Comparison of ENCODE assay signal across 12 cellular contexts in genomic region chr20:31567380-31567720, GRCh38. TPM values are rescaled to one million over a fixed set of nuclear protein-coding genes. Genes with fewer than 3 reads are reported as not detected.
DNase-seq lines count a peak whose midpoint lies in the region; ATAC-seq and TF ChIP-seq lines count a peak whose summit lies in the region.
"Had no signal": no experiment of that assay in that cellular context is flagged by ENCODE, and none has a peak within 500 bp of the region (broad histone marks: within the 10 kb centered on the region; RNA-seq: fewer than 3 reads in every experiment).

No MANE protein-coding gene starts in this region.

- H2BK12ac ChIP-seq in neuronal stem cell (ENCODE audit: low read length), result no peak overlapping the region

- H3K27me3 ChIP-seq in SK-N-SH (ENCODE audit: insufficient read depth) (no peaks in the 10 kb centered on the region), KMS-11 (ENCODE audit: insufficient read depth, low read depth) (no peaks in the 10 kb centered on the region), colonic mucosa (no peaks in the 10 kb centered on the region), neuronal stem cell (ENCODE audit: control insufficient read depth in 3 of 3, insufficient read depth in 3 of 3, low read depth in 1 of 3, low read length in 3 of 3) (no peaks in the 10 kb centered on the region)

- no peaks in the 10 kb centered on the region for H4K20me1 ChIP-seq in SK-N-SH (ENCODE audit: insufficient read depth)
- H4K20me1 ChIP-seq in KMS-11 (ENCODE audit: insufficient read depth), result no peaks in the 10 kb centered on the region

- no peak for TF ChIP-seq CTCF in SK-N-SH (IDR thresholded peaks at IDR 0.05)
- peak; percentile 34; the same call in 1 of the 2 replicates for TF ChIP-seq CTCF in KMS-11 (conservative IDR thresholded peaks at IDR 0.05; ENCODE audit: low read depth, low read length)
- no peak for TF ChIP-seq CTCF in colonic mucosa (IDR thresholded peaks at IDR 0.05)

- no peak overlapping the region for H4K8ac ChIP-seq in neuronal stem cell (ENCODE audit: low read depth, low read length)

- H3K4me2 ChIP-seq in SK-N-SH (peak overlapping the region; percentile 15; the same call in 1 of the 2 replicates), KMS-11 (peak overlapping the region; percentile 58), neuronal stem cell (ENCODE audit: insufficient read depth, low read length, poor library complexity, severe bottlenecking) (no peak overlapping the region)

- H3K79me1 ChIP-seq in neuronal stem cell (ENCODE audit: low read depth, low read length), result no peaks in the 10 kb centered on the region

- H3K9me2 ChIP-seq in SK-N-SH, result no peaks in the 10 kb centered on the region

- TF ChIP-seq RAD21 in SK-N-SH (IDR thresholded peaks at IDR 0.05; ENCODE audit: low read length), result no peak

- H3K9ac ChIP-seq in SK-N-SH, result no peak overlapping the region
- peak overlapping the region; percentile 22; the same call in 1 of the 2 replicates for H3K9ac ChIP-seq in KMS-11
- H3K9ac ChIP-seq in colonic mucosa (ENCODE audit: low read depth in 2 of 2, low read length in 2 of 2), result peak overlapping the region in 1 of 2 donors; percentile 67
- no peak overlapping the region for H3K9ac ChIP-seq in neuronal stem cell (ENCODE audit: low read depth, low read length, poor library complexity)

- no peak for TF ChIP-seq EP300 in SK-N-SH (IDR thresholded peaks at IDR 0.05; ENCODE audit: borderline replicate concordance in 1 of 2, low read depth in 1 of 2, low read length in 1 of 2)

- peak overlapping the region; percentile 25 for H3K14ac ChIP-seq in neuronal stem cell (ENCODE audit: low read length)

- H3K23ac ChIP-seq in neuronal stem cell (ENCODE audit: low read depth, low read length, poor library complexity), result no peak overlapping the region

- no peak for DNase-seq in SK-N-SH
- no peak for DNase-seq in colonic mucosa
- DNase-seq in neuronal stem cell (ENCODE audit: low spot score), result no peak
- DNase-seq in dedifferentiated amniotic fluid mesenchymal stem cell (ENCODE audit: extremely low spot score), result no peak
- DNase-seq in NOMO-1 treated with DMSO at 0.1 percent for 48 hours (lab: John Stamatoyannopoulos, UW; ENCODE audit: unreplicated experiment), result no peak
- no peak for DNase-seq in G401 (ENCODE audit: low spot score)
- DNase-seq: activated CD4-positive, alpha-beta T cell treated with anti-CD3 and anti-CD28 coated beads, Interleukin-2, amount 50 U/mL, for 48 hours; amniotic stem cell; NK-92 treated with Interleukin-12 subunit alpha and Interleukin-12 subunit beta, amount 100 ng/mL, for 24 hours had no signal

- H3K79me2 ChIP-seq in SK-N-SH (ENCODE audit: insufficient read depth), result peaks cover 9% of the 10 kb centered on the region; the same call in 1 of the 2 replicates
- H3K79me2 ChIP-seq in KMS-11 (ENCODE audit: insufficient read depth, low read depth), result no peaks in the 10 kb centered on the region

- H3K4me1 ChIP-seq in SK-N-SH (ENCODE audit: control insufficient read depth in 1 of 2, insufficient read depth in 2 of 2, low read depth in 1 of 2, low read length in 1 of 2), result peaks cover 39 to 59% of the 10 kb centered on the region in 2 experiments
- H3K4me1 ChIP-seq in KMS-11 (ENCODE audit: low read depth, poor library complexity, severe bottlenecking), result peaks cover 100% of the 10 kb centered on the region
- peaks cover 5% of the 10 kb centered on the region for H3K4me1 ChIP-seq in colonic mucosa
- peaks cover 2 to 3% of the 10 kb centered on the region in 2 donors for H3K4me1 ChIP-seq in neuronal stem cell (ENCODE audit: control insufficient read depth in 2 of 2, insufficient read depth in 1 of 2, low read depth in 1 of 2, low read length in 2 of 2)

- CTCF ChIA-PET in SK-N-SH (lab: Yijun Ruan, JAX), result interaction anchor here (1.1 to 31.0 kb wide), 6 partner anchors 10 to 156 kb away, joined by 3 to 1802 read pairs (median 22); partner anchors contain the start of genes BCL2L1 and ID1

- H3F3A ChIP-seq in SK-N-SH (replicated peaks; ENCODE audit: insufficient read depth), result peaks cover 57% of the 10 kb centered on the region

- H2AK5ac ChIP-seq in neuronal stem cell (ENCODE audit: low read depth, low read length), result no peak overlapping the region

- peaks cover 23 to 31% of the 10 kb centered on the region in 2 experiments for H3K36me3 ChIP-seq in SK-N-SH (replicated peaks in 1 of 2; ENCODE audit: control insufficient read depth in 1 of 2, insufficient read depth in 2 of 2, low read length in 1 of 2)
- no peaks in the 10 kb centered on the region for H3K36me3 ChIP-seq in KMS-11 (ENCODE audit: insufficient read depth)
- peaks cover 8% of the 10 kb centered on the region for H3K36me3 ChIP-seq in colonic mucosa
- H3K36me3 ChIP-seq in neuronal stem cell (replicated peaks in 1 of 2; ENCODE audit: control insufficient read depth in 2 of 2, insufficient read depth in 2 of 2, low read length in 2 of 2), result peaks cover 28 to 65% of the 10 kb centered on the region in 2 donors

- no peak overlapping the region for H3K4ac ChIP-seq in neuronal stem cell (ENCODE audit: low read length)

- no peak overlapping the region for H3K18ac ChIP-seq in neuronal stem cell (ENCODE audit: low read length)

- no peak overlapping the region for H2BK120ac ChIP-seq in neuronal stem cell (ENCODE audit: low read depth, low read length)

- peak overlapping the region; percentile 93 to 99 for H3K27ac ChIP-seq in SK-N-SH (ENCODE audit: low read depth in 2 of 2, low read length in 1 of 2)
- peak overlapping the region; percentile 88 for H3K27ac ChIP-seq in KMS-11
- peak overlapping the region; percentile 47 for H3K27ac ChIP-seq in colonic mucosa
- H3K27ac ChIP-seq in neuronal stem cell (replicated peaks; ENCODE audit: low read length), result no peak overlapping the region

- H3K4me3 ChIP-seq in SK-N-SH (ENCODE audit: low read depth in 2 of 2, low read length in 1 of 2) (no peak overlapping the region), KMS-11 (IDR thresholded peaks at IDR 0.05; ENCODE audit: insufficient read depth, low read depth, low read length) (no peak overlapping the region), colonic mucosa (no peak overlapping the region), neuronal stem cell (ENCODE audit: low read length in 2 of 2) (no peak overlapping the region)

- POLR2A ChIA-PET in SK-N-SH (lab: Yijun Ruan, JAX), result interaction anchor here (0.6 to 8.9 kb wide), 5 partner anchors 11 to 172 kb away, joined by 3 to 181 read pairs (median 8); partner anchors contain the start of genes ID1 and TPX2

- no peak overlapping the region for H2BK15ac ChIP-seq in neuronal stem cell (ENCODE audit: low read length)

- intact Hi-C loops in colonic mucosa (cut with DNase I), result loop anchor here (10.0 kb wide), 1 partner anchor 157 kb away; the partner anchor contains the start of gene BCL2L1

- H3K9me3 ChIP-seq in SK-N-SH, result no peaks in the 10 kb centered on the region
- H3K9me3 ChIP-seq in colonic mucosa, result no peaks in the 10 kb centered on the region
- H3K9me3 ChIP-seq in neuronal stem cell (replicated peaks in 1 of 2; ENCODE audit: control insufficient read depth in 2 of 2, insufficient read depth in 1 of 2, low read depth in 1 of 2, low read length in 2 of 2), result no peaks in the 10 kb centered on the region

- no peak for ATAC-seq in SK-N-SH treated with all-trans-retinoic acid at 6 μM for 48 hours
- ATAC-seq: right cardiac atrium had no signal

- peak overlapping the region; percentile 49 for H2BK5ac ChIP-seq in neuronal stem cell (ENCODE audit: low read length)

- no peak overlapping the region for H4K91ac ChIP-seq in neuronal stem cell (ENCODE audit: low read depth, low read length, poor library complexity)

- in situ Hi-C loops in G401 (cut with HindIII; ENCODE audit: low sequenced_read_pairs), result no loop called here

- H2AFZ ChIP-seq in SK-N-SH (ENCODE audit: low read depth) (no peak overlapping the region), KMS-11 (ENCODE audit: low read depth) (no peak overlapping the region), neuronal stem cell (ENCODE audit: low read length) (no peak overlapping the region)

TF ChIP-seq in SK-N-SH, 30 proteins besides CTCF, POLR2A, EP300 and RAD21 (continues in another document):
- TF ChIP-seq TEAD4 (IDR thresholded peaks at IDR 0.05; ENCODE audit: borderline replicate concordance, insufficient read depth) (no peak), TCF12 (IDR thresholded peaks at IDR 0.05) (no peak), GATA2 (CRISPR knock-in tag; IDR thresholded peaks at IDR 0.05) (no peak), TAF1 (IDR thresholded peaks at IDR 0.05; ENCODE audit: borderline replicate concordance, low read depth, low read length) (no peak), GABPA (IDR thresholded peaks at IDR 0.05; ENCODE audit: low read depth) (no peak), EZH2phosphoT487 (IDR thresholded peaks at IDR 0.05; ENCODE audit: borderline replicate concordance, low read depth) (no peak), MEF2A (IDR thresholded peaks at IDR 0.05; ENCODE audit: borderline replicate concordance, low read depth) (no peak), MXI1 (IDR thresholded peaks at IDR 0.05; ENCODE audit: low read depth, low read length) (no peak)

TF ChIP-seq in SK-N-SH treated with all-trans-retinoic acid at 6 μM for 48 hours, 23 proteins besides CTCF, POLR2A, EP300 and RAD21 (continues in another document):
- TF ChIP-seq RARB (CRISPR knock-in tag; IDR thresholded peaks at IDR 0.05) (no peak), BACH2 (CRISPR knock-in tag; IDR thresholded peaks at IDR 0.05; ENCODE audit: borderline replicate concordance) (no peak)

RNA-seq across cellular contexts. Expression of gene ID1, which starts 37.7 kb away (rescaled TPM):
- polyA plus RNA-seq in SK-N-SH (2012; rRNA removed), result 324 and 493 TPM in 2 replicates
- 194 and 301 TPM in 2 replicates for polyA plus RNA-seq in SK-N-SH (2012; cell fraction: cytosol; rRNA removed)
- 945 and 1,537 TPM in 2 replicates for polyA plus RNA-seq in SK-N-SH (2012; cell fraction: nucleus; rRNA removed)
- total RNA-seq in colonic mucosa, result 100 to 1,000 TPM; 134 to 179 TPM
- polyA plus RNA-seq in neuronal stem cell (2013, experiment 1 of 2), result 60.4 TPM
- 58.3 TPM for polyA plus RNA-seq in neuronal stem cell (2013, experiment 2 of 2)
- total RNA-seq in G401 (2014; rRNA removed; shearing (Covaris generic)), result 1,330 and 1,439 TPM in 2 replicates

RNA-seq across cellular contexts. Expression of gene HM13, which starts 53.1 kb away (rescaled TPM):
- polyA plus RNA-seq in SK-N-SH (2012; rRNA removed), result 160 and 176 TPM in 2 replicates
- polyA plus RNA-seq in SK-N-SH (2012; cell fraction: cytosol; rRNA removed), result 86.0 and 123 TPM in 2 replicates
- 153 and 200 TPM in 2 replicates for polyA plus RNA-seq in SK-N-SH (2012; cell fraction: nucleus; rRNA removed)
- total RNA-seq in colonic mucosa, result 100 to 1,000 TPM; 107 to 179 TPM
- 81.6 TPM for polyA plus RNA-seq in neuronal stem cell (2013, experiment 1 of 2)
- 82.1 TPM for polyA plus RNA-seq in neuronal stem cell (2013, experiment 2 of 2)
- total RNA-seq in G401 (2014; rRNA removed; shearing (Covaris generic)), result 124 and 138 TPM in 2 replicates
